In the genomic region with DNA sequence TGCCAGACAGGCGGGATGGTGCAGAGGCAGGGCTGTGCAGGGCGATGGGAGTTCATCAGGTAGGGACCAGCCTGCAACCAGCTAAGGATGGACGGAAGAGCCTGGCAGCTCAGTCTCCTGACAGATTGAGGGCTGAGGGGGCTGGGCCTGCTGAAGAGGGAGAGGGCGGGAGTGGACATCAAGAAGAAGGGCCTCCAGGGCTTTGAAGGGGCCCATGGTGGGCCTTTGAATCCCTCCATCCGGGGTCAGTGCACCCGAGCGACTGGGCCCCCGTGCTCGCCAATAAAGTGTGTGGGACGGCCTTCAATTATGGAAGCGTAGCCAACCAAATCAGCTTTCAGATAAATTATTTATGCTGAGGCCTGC, we compare ENCODE assay signal across 2 cellular contexts.
TF ChIP-seq lines count a peak whose summit lies in the region.

No MANE protein-coding gene starts in this region.

TF ChIP-seq in SK-N-SH, 30 proteins besides CTCF, POLR2A, EP300 and RAD21:
- TF ChIP-seq YY1 (IDR thresholded peaks at IDR 0.05; ENCODE audit: low read depth) (no peak), NRF1 (IDR thresholded peaks at IDR 0.05; ENCODE audit: low read depth, low read length) (no peak), POLR2AphosphoS5 (IDR thresholded peaks at IDR 0.05; ENCODE audit: low read depth, low read length) (no peak), ELF1 (IDR thresholded peaks at IDR 0.05) (no peak)

TF ChIP-seq in SK-N-SH treated with all-trans-retinoic acid at 6 μM for 48 hours, 23 proteins besides CTCF, POLR2A, EP300 and RAD21:
- TF ChIP-seq ZC3H10 (CRISPR knock-in tag; IDR thresholded peaks at IDR 0.05) (no peak), ARNTL (CRISPR knock-in tag; IDR thresholded peaks at IDR 0.05; ENCODE audit: borderline replicate concordance, low read depth) (no peak), ZNF565 (CRISPR knock-in tag; conservative IDR thresholded peaks at IDR 0.05; ENCODE audit: low read depth) (no peak), ZFP3 (CRISPR knock-in tag; IDR thresholded peaks at IDR 0.05) (no peak), ZFP30 (CRISPR knock-in tag; IDR thresholded peaks at IDR 0.05) (no peak), RARB (CRISPR knock-in tag; IDR thresholded peaks at IDR 0.05) (no peak), OSR1 (CRISPR knock-in tag; IDR thresholded peaks at IDR 0.05) (no peak), GLIS3 (CRISPR knock-in tag; IDR thresholded peaks at IDR 0.05) (no peak), CSDC2 (CRISPR knock-in tag; IDR thresholded peaks at IDR 0.05) (no peak)
- TF ChIP-seq, protein P1, sequence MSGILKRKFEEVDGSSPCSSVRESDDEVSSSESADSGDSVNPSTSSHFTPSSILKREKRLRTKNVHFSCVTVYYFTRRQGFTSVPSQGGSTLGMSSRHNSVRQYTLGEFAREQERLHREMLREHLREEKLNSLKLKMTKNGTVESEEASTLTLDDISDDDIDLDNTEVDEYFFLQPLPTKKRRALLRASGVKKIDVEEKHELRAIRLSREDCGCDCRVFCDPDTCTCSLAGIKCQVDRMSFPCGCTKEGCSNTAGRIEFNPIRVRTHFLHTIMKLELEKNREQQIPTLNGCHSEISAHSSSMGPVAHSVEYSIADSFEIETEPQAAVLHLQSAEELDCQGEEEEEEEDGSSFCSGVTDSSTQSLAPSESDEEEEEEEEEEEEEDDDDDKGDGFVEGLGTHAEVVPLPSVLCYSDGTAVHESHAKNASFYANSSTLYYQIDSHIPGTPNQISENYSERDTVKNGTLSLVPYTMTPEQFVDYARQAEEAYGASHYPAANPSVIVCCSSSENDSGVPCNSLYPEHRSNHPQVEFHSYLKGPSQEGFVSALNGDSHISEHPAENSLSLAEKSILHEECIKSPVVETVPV (CRISPR knock-in tag; IDR thresholded peaks at IDR 0.05): no peak
- TF ChIP-seq, protein P2, sequence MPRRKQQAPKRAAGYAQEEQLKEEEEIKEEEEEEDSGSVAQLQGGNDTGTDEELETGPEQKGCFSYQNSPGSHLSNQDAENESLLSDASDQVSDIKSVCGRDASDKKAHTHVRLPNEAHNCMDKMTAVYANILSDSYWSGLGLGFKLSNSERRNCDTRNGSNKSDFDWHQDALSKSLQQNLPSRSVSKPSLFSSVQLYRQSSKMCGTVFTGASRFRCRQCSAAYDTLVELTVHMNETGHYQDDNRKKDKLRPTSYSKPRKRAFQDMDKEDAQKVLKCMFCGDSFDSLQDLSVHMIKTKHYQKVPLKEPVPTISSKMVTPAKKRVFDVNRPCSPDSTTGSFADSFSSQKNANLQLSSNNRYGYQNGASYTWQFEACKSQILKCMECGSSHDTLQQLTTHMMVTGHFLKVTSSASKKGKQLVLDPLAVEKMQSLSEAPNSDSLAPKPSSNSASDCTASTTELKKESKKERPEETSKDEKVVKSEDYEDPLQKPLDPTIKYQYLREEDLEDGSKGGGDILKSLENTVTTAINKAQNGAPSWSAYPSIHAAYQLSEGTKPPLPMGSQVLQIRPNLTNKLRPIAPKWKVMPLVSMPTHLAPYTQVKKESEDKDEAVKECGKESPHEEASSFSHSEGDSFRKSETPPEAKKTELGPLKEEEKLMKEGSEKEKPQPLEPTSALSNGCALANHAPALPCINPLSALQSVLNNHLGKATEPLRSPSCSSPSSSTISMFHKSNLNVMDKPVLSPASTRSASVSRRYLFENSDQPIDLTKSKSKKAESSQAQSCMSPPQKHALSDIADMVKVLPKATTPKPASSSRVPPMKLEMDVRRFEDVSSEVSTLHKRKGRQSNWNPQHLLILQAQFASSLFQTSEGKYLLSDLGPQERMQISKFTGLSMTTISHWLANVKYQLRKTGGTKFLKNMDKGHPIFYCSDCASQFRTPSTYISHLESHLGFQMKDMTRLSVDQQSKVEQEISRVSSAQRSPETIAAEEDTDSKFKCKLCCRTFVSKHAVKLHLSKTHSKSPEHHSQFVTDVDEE (CRISPR knock-in tag; IDR thresholded peaks at IDR 0.05): no peak
